In genomic region chr2:180497621-180498152, GRCh38 we compare ENCODE assay signal across 19 cellular contexts.
A peak's percentile ranks its signal among the peaks of the same experiment; 100 is the strongest.
DNase-seq lines count a peak whose midpoint lies in the region; FAIRE-seq and TF ChIP-seq lines count a peak whose summit lies in the region.
"Had no signal": no experiment of that assay in that cellular context is flagged by ENCODE, and none has a peak within 500 bp of the region (broad histone marks: within the 10 kb centered on the region; RNA-seq: fewer than 3 reads in every experiment).

No MANE protein-coding gene starts in this region.

- no peak overlapping the region for H3K9ac ChIP-seq in SK-N-SH
- H3K9ac ChIP-seq: BLaER1 treated with 17β-estradiol and CSF1 and Interleukin-3, amounts not matched to agents 10 nM and 100 nM had no signal

- no peak for TF ChIP-seq POLR2A in H54 (IDR thresholded peaks at IDR 0.05; ENCODE audit: low read depth, low read length)
- TF ChIP-seq POLR2A in esophagus squamous epithelium (IDR thresholded peaks at IDR 0.05): no peak

- intact Hi-C loops in esophagus squamous epithelium (cut with DNase I): no loop called here

- DNase-seq in H54 (ENCODE audit: insufficient read length, low spot score) (no peak), SK-N-SH (no peak), left kidney (ENCODE audit: low read depth, low spot score) (peak; percentile 1), esophagus squamous epithelium (lab: John Stamatoyannopoulos, UW) (no peak)
- DNase-seq in stimulated activated CD4-positive, alpha-beta T cell treated with anti-CD3 and anti-CD28 coated beads, Interleukin-15, amount 100 ng/mL, for 24 hours: no peak
- DNase-seq: AML-193; Caco-2; Calu3; CD4-positive, alpha-beta T cell; CD8-positive, alpha-beta T cell; DMS79 treated with DMSO at 0.1 percent for 48 hours; GF-D8 had no signal

- 0 out of 2 replicates have a peak, but pooled peaks cover 3% of the 10 kb centered on the region for H3K9me2 ChIP-seq in SK-N-SH

- H3F3A ChIP-seq in SK-N-SH (replicated peaks; ENCODE audit: insufficient read depth): no peaks in the 10 kb centered on the region

- H3K4me1 ChIP-seq in SK-N-SH (ENCODE audit: control insufficient read depth in 1 of 2, insufficient read depth in 2 of 2, low read depth in 1 of 2, low read length in 1 of 2) (no peaks in the 10 kb centered on the region), esophagus squamous epithelium (no peaks in the 10 kb centered on the region)
- H3K4me1 ChIP-seq: A549; BLaER1 treated with 17β-estradiol and CSF1 and Interleukin-3, amounts not matched to agents 10 nM and 100 nM; Caco-2 had no signal

- TF ChIP-seq RAD21 in SK-N-SH (IDR thresholded peaks at IDR 0.05; ENCODE audit: low read length): no peak

- H3K36me3 ChIP-seq in SK-N-SH (replicated peaks in 1 of 2; ENCODE audit: control insufficient read depth in 1 of 2, insufficient read depth in 2 of 2, low read length in 1 of 2): no peaks in the 10 kb centered on the region
- no peaks in the 10 kb centered on the region for H3K36me3 ChIP-seq in esophagus squamous epithelium
- H3K36me3 ChIP-seq: BLaER1 treated with 17β-estradiol and CSF1 and Interleukin-3, amounts not matched to agents 10 nM and 100 nM had no signal

- POLR2A ChIA-PET in SK-N-SH (lab: Yijun Ruan, JAX): no interaction called here

- 11% methylated on average over 1 of the region's 1 CpG for WGBS in SK-N-SH (ENCODE audit: low lambda C conversion rate)
- WGBS in esophagus squamous epithelium, 2 donors: 73 to 79% methylated on average over 1 of the region's 1 CpG

- H3K4me3 ChIP-seq in SK-N-SH (ENCODE audit: low read depth in 2 of 2, low read length in 1 of 2): no peak overlapping the region
- H3K4me3 ChIP-seq in esophagus squamous epithelium: no peak overlapping the region
- H3K4me3 ChIP-seq: A549; BLaER1 treated with 17β-estradiol and CSF1 and Interleukin-3, amounts not matched to agents 10 nM and 100 nM had no signal

- H4K20me1 ChIP-seq in SK-N-SH (ENCODE audit: insufficient read depth): no peaks in the 10 kb centered on the region
- H4K20me1 ChIP-seq: BLaER1 treated with 17β-estradiol and CSF1 and Interleukin-3, amounts not matched to agents 10 nM and 100 nM had no signal

- CTCF ChIA-PET in SK-N-SH (lab: Yijun Ruan, JAX): interaction anchor here (1.6 kb wide), 1 partner anchor 20 kb away, joined by 3 read pairs; no protein-coding TSS in a partner anchor

- 0 out of 4 replicates have a peak, but pooled peaks of 1 of the 2 experiments have one; percentile 9 for TF ChIP-seq EP300 in SK-N-SH (IDR thresholded peaks at IDR 0.05; ENCODE audit: borderline replicate concordance in 1 of 2, low read depth in 1 of 2, low read length in 1 of 2)

- H3K4me2 ChIP-seq in SK-N-SH: no peak overlapping the region
- H3K4me2 ChIP-seq: A549; BLaER1 treated with 17β-estradiol and CSF1 and Interleukin-3, amounts not matched to agents 10 nM and 100 nM had no signal

- H3K9me3 ChIP-seq in SK-N-SH (no peaks in the 10 kb centered on the region), esophagus squamous epithelium (no peaks in the 10 kb centered on the region)
- H3K9me3 ChIP-seq: A549; BLaER1 treated with 17β-estradiol and CSF1 and Interleukin-3, amounts not matched to agents 10 nM and 100 nM; Caco-2 had no signal

- TF ChIP-seq CTCF in SK-N-SH (IDR thresholded peaks at IDR 0.05) (no peak), esophagus squamous epithelium (IDR thresholded peaks at IDR 0.05) (no peak)

- FAIRE-seq in H54 (lab: Jason Lieb, UNC): peak; percentile 75
- FAIRE-seq: A549, D721Med, G401.6, GM12891 had no signal

- H2AFZ ChIP-seq in SK-N-SH (ENCODE audit: low read depth): no peak overlapping the region

- H3K79me2 ChIP-seq in SK-N-SH (ENCODE audit: insufficient read depth): no peaks in the 10 kb centered on the region

- H3K27ac ChIP-seq in SK-N-SH (ENCODE audit: low read depth in 2 of 2, low read length in 1 of 2) (no peak overlapping the region), esophagus squamous epithelium (no peak overlapping the region)
- H3K27ac ChIP-seq: 22Rv1; A549; BLaER1 treated with 17β-estradiol and CSF1 and Interleukin-3, amounts not matched to agents 10 nM and 100 nM; C4-2B had no signal

- H3K27me3 ChIP-seq in SK-N-SH (ENCODE audit: insufficient read depth) (no peaks in the 10 kb centered on the region), esophagus squamous epithelium (no peaks in the 10 kb centered on the region)
- H3K27me3 ChIP-seq: BLaER1 treated with 17β-estradiol and CSF1 and Interleukin-3, amounts not matched to agents 10 nM and 100 nM had no signal

TF ChIP-seq in SK-N-SH, 30 proteins besides CTCF, POLR2A, EP300 and RAD21:
- TF ChIP-seq GATA2 (CRISPR knock-in tag; IDR thresholded peaks at IDR 0.05) (peak; percentile 62), EZH2phosphoT487 (IDR thresholded peaks at IDR 0.05; ENCODE audit: borderline replicate concordance, low read depth) (no peak), TCF12 (IDR thresholded peaks at IDR 0.05) (peak; percentile 33; the same call in 1 of the 2 replicates)
